In genomic region chr1:93595266-93595665, GRCh38 we compare ENCODE assay signal across 15 cellular contexts.
DNase-seq lines count a peak whose midpoint lies in the region; ATAC-seq and TF ChIP-seq lines count a peak whose summit lies in the region.
"Had no signal": no experiment of that assay in that cellular context is flagged by ENCODE, and none has a peak within 500 bp of the region (broad histone marks: within the 10 kb centered on the region; RNA-seq: fewer than 3 reads in every experiment).

No MANE protein-coding gene starts in this region.

- H4K20me1 ChIP-seq in GM23248 (ENCODE audit: insufficient read depth) = peaks cover 34% of the 10 kb centered on the region

- peaks cover 67% of the 10 kb centered on the region for H3K4me1 Mint-ChIP-seq in WTC11

- H3K27me3 ChIP-seq in GM23248 (replicated peaks; ENCODE audit: insufficient read depth) = no peaks in the 10 kb centered on the region
- H3K27me3 ChIP-seq in psoas muscle (ENCODE audit: insufficient read depth in 3 of 3, low read length in 2 of 3) = no peaks in the 10 kb centered on the region
- H3K27me3 ChIP-seq in lower lobe of right lung (ENCODE audit: low read depth) = no peaks in the 10 kb centered on the region

- H3K4me3 Mint-ChIP-seq in WTC11 = no peak overlapping the region
- H3K4me3 Mint-ChIP-seq: activated naive CD8-positive, alpha-beta T cell treated with anti-CD3 and anti-CD28 coated beads, Interleukin-2, amount 10 ng/mL, durations not matched to agents 7 days and 5 days had no signal

- H3K36me3 Mint-ChIP-seq in WTC11 = no peaks in the 10 kb centered on the region; the same call in 1 of the 2 replicates
- H3K36me3 Mint-ChIP-seq: activated naive CD8-positive, alpha-beta T cell treated with anti-CD3 and anti-CD28 coated beads, Interleukin-2, amount 10 ng/mL, durations not matched to agents 7 days and 5 days had no signal

- peak overlapping the region; percentile 77 for H3K9ac ChIP-seq in GM23248

- peaks cover 42% of the 10 kb centered on the region for H3F3A ChIP-seq in GM23248 (ENCODE audit: insufficient read depth)

- DNase-seq in GM23248 = peak; percentile 92
- DNase-seq in WTC11 (ENCODE audit: low spot score) = no peak
- peak; percentile 56 for DNase-seq in fibroblast of pulmonary artery (ENCODE audit: low read depth)
- DNase-seq in psoas muscle = no peak
- DNase-seq in lower lobe of right lung = no peak
- DNase-seq in SIG-M5 treated with dmso at 0.1 percent for 504 hours (lab: John Stamatoyannopoulos, UW; ENCODE audit: unreplicated experiment) = no peak
- DNase-seq: activated naive CD8-positive, alpha-beta T cell treated with anti-CD3 and anti-CD28 coated beads, Interleukin-2, amount 10 ng/mL, durations not matched to agents 7 days and 5 days; left ventricle myocardium superior; NCI-H1048; NCI-H524; occipital lobe; stimulated activated CD4-positive, alpha-beta T cell treated with anti-CD3 and anti-CD28 coated beads, Interleukin-2, amount 100 ng/mL, for 48 hours; stimulated activated naive CD8-positive, alpha-beta T cell treated with anti-CD3 and anti-CD28 coated beads, Interleukin-15, Interleukin-2, amounts not matched to agents 100 U/mL and 50 U/mL, for 24 hours had no signal

- CTCF ChIA-PET in WTC11 (lab: Charles Lee) = no interaction called here

- no peaks in the 10 kb centered on the region for H3K9me2 ChIP-seq in GM23248 (ENCODE audit: insufficient read depth)

- H3K27ac ChIP-seq in GM23248 (peak overlapping the region; percentile 86), psoas muscle (peak overlapping the region; percentile 76), lower lobe of right lung (no peak overlapping the region)

- TF ChIP-seq CTCF in WTC11 (IDR thresholded peaks at IDR 0.05) (no peak), fibroblast of pulmonary artery (IDR thresholded peaks at IDR 0.05; ENCODE audit: low read length, missing control alignments) (no peak), psoas muscle (IDR thresholded peaks at IDR 0.05) (no peak), lower lobe of right lung (IDR thresholded peaks at IDR 0.05) (no peak)

- no peak overlapping the region for H3K4me3 ChIP-seq in GM23248
- H3K4me3 ChIP-seq in fibroblast of pulmonary artery (replicated peaks; ENCODE audit: low read depth, low read length) = no peak overlapping the region
- H3K4me3 ChIP-seq in psoas muscle = no peak overlapping the region
- no peak overlapping the region for H3K4me3 ChIP-seq in lower lobe of right lung

- peaks cover 100% of the 10 kb centered on the region for H3K79me2 ChIP-seq in GM23248 (ENCODE audit: insufficient read depth)

- 10 to 13% methylated on average over 2 of the region's 2 CpGs for WGBS in GM23248 (ENCODE audit: low coverage in 1 of 2, low lambda C conversion rate in 2 of 2, missing lambda C conversion rate in 2 of 2), 2 experiments
- 30 to 44% (median 42%) methylated on average over 2 of the region's 2 CpGs for WGBS in psoas muscle, 3 donors

- peaks cover 47% of the 10 kb centered on the region for H3K4me1 ChIP-seq in GM23248 (ENCODE audit: insufficient read depth)
- peaks cover 88% of the 10 kb centered on the region for H3K4me1 ChIP-seq in psoas muscle
- peaks cover 33% of the 10 kb centered on the region for H3K4me1 ChIP-seq in lower lobe of right lung

- H3K27ac Mint-ChIP-seq in WTC11 = peak overlapping the region; percentile 75
- H3K27ac Mint-ChIP-seq: activated naive CD8-positive, alpha-beta T cell treated with anti-CD3 and anti-CD28 coated beads, Interleukin-2, amount 10 ng/mL, durations not matched to agents 7 days and 5 days had no signal

- no peaks in the 10 kb centered on the region for H3K9me3 Mint-ChIP-seq in WTC11
- H3K9me3 Mint-ChIP-seq: activated naive CD8-positive, alpha-beta T cell treated with anti-CD3 and anti-CD28 coated beads, Interleukin-2, amount 10 ng/mL, durations not matched to agents 7 days and 5 days had no signal

- H3K4me2 ChIP-seq in GM23248 (ENCODE audit: unreplicated experiment) = peak overlapping the region; percentile 39

- H2AFZ ChIP-seq in GM23248 = no peak overlapping the region

- intact Hi-C loops in psoas muscle (cut with DNase I) (no loop called here), lower lobe of right lung (cut with DNase I) (no loop called here)

- POLR2A ChIA-PET in WTC11 (lab: Charles Lee) = no interaction called here

- H3K27me3 Mint-ChIP-seq in WTC11 (ENCODE audit: low read depth) = no peaks in the 10 kb centered on the region

- ATAC-seq in WTC11 (no peak), psoas muscle (peak in 2 of 4 donors; percentile 12 to 41), lower lobe of right lung (no peak), GM18867 (IDR thresholded peaks at IDR 0.05; ENCODE audit: unreplicated experiment) (no peak)
- ATAC-seq in activated CD4-positive, CD25-positive, alpha-beta regulatory T cell treated with anti-CD3 and anti-CD28 coated beads, Interleukin-2, amount 50 U/mL, for 24 hours = no peak
- ATAC-seq: left ventricle myocardium superior; stimulated activated naive CD8-positive, alpha-beta T cell treated with anti-CD3 and anti-CD28 coated beads, Interleukin-15, Interleukin-2, amounts not matched to agents 100 U/mL and 50 U/mL, for 24 hours had no signal

- H3K36me3 ChIP-seq in GM23248 (ENCODE audit: low read depth) (peaks cover 17% of the 10 kb centered on the region), psoas muscle (ENCODE audit: insufficient read depth in 1 of 2, low read depth in 1 of 2) (peaks cover 0 to 6% of the 10 kb centered on the region in 2 donors), lower lobe of right lung (peaks cover 9% of the 10 kb centered on the region)

- in situ Hi-C loops in GM23248 (cut with MboI) = no loop called here

- H3K9me3 ChIP-seq in GM23248 (ENCODE audit: low read depth) = no peaks in the 10 kb centered on the region
- H3K9me3 ChIP-seq in psoas muscle = no peaks in the 10 kb centered on the region
- H3K9me3 ChIP-seq in lower lobe of right lung = no peaks in the 10 kb centered on the region

TF ChIP-seq in WTC11, 78 proteins besides CTCF, POLR2A, EP300 and RAD21:
- no peak for TF ChIP-seq PRRX2 (CRISPR knock-in tag; IDR thresholded peaks at IDR 0.05)

Comparison
In these comparisons a context has a peak if more than half of its experiments do, and no peak if none do; other contexts are left out.
1. DNase-seq: peak in GM23248 (single experiment) and fibroblast of pulmonary artery (single experiment); none in WTC11 (single experiment), psoas muscle (0 of 2), lower lobe of right lung (single experiment) and SIG-M5 treated with dmso at 0.1 percent for 504 hours (single experiment).